In the genomic region with DNA sequence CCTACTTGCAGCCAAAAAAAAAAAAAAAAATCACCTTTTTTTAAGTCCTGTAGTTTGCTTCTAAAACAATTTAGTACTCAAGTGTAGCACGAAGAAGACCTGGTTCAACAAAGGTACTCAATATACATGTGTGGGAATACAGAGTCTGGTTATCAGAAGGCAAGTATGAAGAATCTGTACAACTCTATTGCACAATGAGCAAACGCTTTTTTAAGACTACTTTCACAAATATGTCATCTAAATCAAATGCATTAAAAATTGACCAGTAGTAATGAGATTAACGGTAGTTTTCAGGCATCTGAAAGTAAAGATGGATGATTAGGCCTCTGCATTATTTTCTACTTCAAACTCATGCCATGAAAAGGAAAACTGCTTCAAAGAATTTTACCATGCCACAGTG, we compare ENCODE assay signal across 32 cellular contexts.
"Had no signal": no experiment of that assay in that cellular context is flagged by ENCODE, and none has a peak within 500 bp of the region (broad histone marks: within the 10 kb centered on the region; RNA-seq: fewer than 3 reads in every experiment).

No MANE protein-coding gene starts in this region.

- H3K9me3 Mint-ChIP-seq: activated CD4-positive, alpha-beta T cell treated with anti-CD3 and anti-CD28 coated beads, Interleukin-2, amount 10 ng/mL, durations not matched to agents 7 days and 5 days; activated T-helper 1 cell treated with anti-CD3 and anti-CD28 coated beads, Interleukin-12 subunit alpha, Interleukin-12 subunit beta, Interleukin-2, Interleukin-4 antibody, amounts not matched to agents 30 ng/mL and 10 ng/mL and 1 ng/mL, durations not matched to agents 14 hours and 24 hours and 36 hours; central memory CD8-positive, alpha-beta T cell; dendritic cell treated with granulocyte-macrophage colony-stimulating factor and Interleukin-4, amounts not matched to agents 40 ng/mL and 50 ng/mL, for 4 days; endodermal cell; mesothelial cell of epicardium; naive B cell; neural crest cell; stimulated activated naive B cell treated with anti-CD40 and anti-IgM and Interleukin-4, amounts not matched to agents 10 μg/mL and 1 μg/mL and 100 μg/mL, for 72 hours had no signal

- H3K27me3 Mint-ChIP-seq: activated CD4-positive, alpha-beta T cell treated with anti-CD3 and anti-CD28 coated beads, Interleukin-2, amount 10 ng/mL, durations not matched to agents 7 days and 5 days; central memory CD8-positive, alpha-beta T cell; dendritic cell treated with granulocyte-macrophage colony-stimulating factor and Interleukin-4, amounts not matched to agents 40 ng/mL and 50 ng/mL, for 4 days; naive B cell; stimulated activated naive B cell treated with anti-CD40 and anti-IgM and Interleukin-4, amounts not matched to agents 10 μg/mL and 1 μg/mL and 100 μg/mL, for 72 hours; T-helper 17 cell had no signal

- DNase-seq: activated CD4-positive, alpha-beta T cell treated with anti-CD3 and anti-CD28 coated beads, Interleukin-2, amount 10 ng/mL, durations not matched to agents 7 days and 5 days; activated CD4-positive, CD25-positive, alpha-beta regulatory T cell treated with anti-CD3 and anti-CD28 coated beads, Interleukin-2, amount 50 U/mL, for 72 hours; activated effector memory CD4-positive, alpha-beta T cell treated with anti-CD3 and anti-CD28 coated beads, Interleukin-2, amount 50 U/mL, for 16 hours; activated naive CD4-positive, alpha-beta T cell treated with anti-CD3 and anti-CD28 coated beads, Interleukin-2, amount 50 U/mL, for 16 hours; anterior cingulate cortex; endodermal cell; foreskin fibroblast; head of caudate nucleus; hippocampal formation; kidney; left colon; naive B cell; nucleus accumbens; psoas muscle; stimulated activated CD4-positive, alpha-beta T cell treated with anti-CD3 and anti-CD28 coated beads, Interleukin-1b, Interleukin-23, amount 100 ng/mL, for 48 hours; stimulated activated CD4-positive, alpha-beta T cell treated with anti-CD3 and anti-CD28 coated beads, Interleukin-4, amount 100 ng/mL, for 4 hours; stimulated activated CD8-positive, alpha-beta memory T cell treated with anti-CD3 and anti-CD28 coated beads, Interleukin-4, amount 100 ng/mL, for 48 hours; stimulated activated naive B cell treated with anti-CD40 and anti-IgM and Interleukin-4, amounts not matched to agents 10 μg/mL and 1 μg/mL and 100 μg/mL, for 72 hours; SW 1271; T-helper 17 cell; T1000; tibial artery; upper lobe of right lung had no signal

- H3K27me3 ChIP-seq: suprapubic skin, tibial artery, upper lobe of right lung had no signal

- H3K9ac ChIP-seq: parathyroid adenoma had no signal

- H3K4me2 ChIP-seq: smooth muscle cell had no signal

- H3K4me1 ChIP-seq: parathyroid adenoma, suprapubic skin, upper lobe of right lung had no signal

- H3K4me3 Mint-ChIP-seq: activated CD4-positive, alpha-beta T cell treated with anti-CD3 and anti-CD28 coated beads, Interleukin-2, amount 10 ng/mL, durations not matched to agents 7 days and 5 days; activated T-helper 1 cell treated with anti-CD3 and anti-CD28 coated beads, Interleukin-12 subunit alpha, Interleukin-12 subunit beta, Interleukin-2, Interleukin-4 antibody, amounts not matched to agents 30 ng/mL and 10 ng/mL and 1 ng/mL, durations not matched to agents 14 hours and 24 hours and 36 hours; central memory CD8-positive, alpha-beta T cell; dendritic cell treated with granulocyte-macrophage colony-stimulating factor and Interleukin-4, amounts not matched to agents 40 ng/mL and 50 ng/mL, for 4 days; endodermal cell; mesothelial cell of epicardium; naive B cell; neural crest cell; stimulated activated naive B cell treated with anti-CD40 and anti-IgM and Interleukin-4, amounts not matched to agents 10 μg/mL and 1 μg/mL and 100 μg/mL, for 72 hours; T-helper 17 cell had no signal

- H3K27ac Mint-ChIP-seq: activated CD4-positive, alpha-beta T cell treated with anti-CD3 and anti-CD28 coated beads, Interleukin-2, amount 10 ng/mL, durations not matched to agents 7 days and 5 days; activated T-helper 1 cell treated with anti-CD3 and anti-CD28 coated beads, Interleukin-12 subunit alpha, Interleukin-12 subunit beta, Interleukin-2, Interleukin-4 antibody, amounts not matched to agents 30 ng/mL and 10 ng/mL and 1 ng/mL, durations not matched to agents 14 hours and 24 hours and 36 hours; dendritic cell treated with granulocyte-macrophage colony-stimulating factor and Interleukin-4, amounts not matched to agents 40 ng/mL and 50 ng/mL, for 4 days; endodermal cell; mesothelial cell of epicardium; stimulated activated naive B cell treated with anti-CD40 and anti-IgM and Interleukin-4, amounts not matched to agents 10 μg/mL and 1 μg/mL and 100 μg/mL, for 72 hours; T-helper 17 cell had no signal

- H2AFZ ChIP-seq: parathyroid adenoma had no signal

- ATAC-seq: esophagus mucosa; left colon; psoas muscle; stimulated activated naive B cell treated with anti-CD40 and anti-IgM and Interleukin-4, amounts not matched to agents 10 μg/mL and 1 μg/mL and 100 μg/mL, for 72 hours; T-helper 17 cell; upper lobe of right lung had no signal

- H3K9me3 ChIP-seq: psoas muscle, suprapubic skin, tibial artery, upper lobe of right lung had no signal

- H3K4me1 Mint-ChIP-seq: endodermal cell had no signal

- H3K4me3 ChIP-seq: psoas muscle, smooth muscle cell, suprapubic skin, tibial artery, upper lobe of right lung had no signal
